In the genomic region with DNA sequence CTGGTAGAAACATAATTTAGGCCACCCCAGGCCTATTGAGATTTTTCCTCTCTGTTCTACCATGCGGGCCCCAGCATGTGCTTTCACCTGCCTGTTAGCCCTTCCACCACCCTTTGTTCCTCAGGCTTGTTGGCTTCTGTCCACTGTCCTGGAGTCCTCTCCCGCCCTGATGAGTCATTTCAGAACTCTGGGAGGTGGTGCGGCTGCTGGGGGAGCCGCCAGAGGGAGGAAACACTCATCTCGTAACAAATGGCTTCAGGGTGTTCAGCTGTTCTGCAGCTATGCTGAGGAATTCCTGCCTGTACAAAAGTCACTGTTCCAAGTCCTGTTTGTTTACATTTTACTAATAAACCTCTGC, we compare ENCODE assay signal across 9 cellular contexts. TPM values are rescaled to one million over a fixed set of nuclear protein-coding genes. Genes with fewer than 3 reads are reported as not detected.
DNase-seq lines count a peak whose midpoint lies in the region; ATAC-seq, FAIRE-seq and TF ChIP-seq lines count a peak whose summit lies in the region.
"Had no signal": no experiment of that assay in that cellular context is flagged by ENCODE, and none has a peak within 500 bp of the region (broad histone marks: within the 10 kb centered on the region; RNA-seq: fewer than 3 reads in every experiment).

No MANE protein-coding gene starts in this region.

- no TSS peak for BruUV-seq in HepG2 (replicated peaks; lab: Mats Ljungman, UMichigan)

- no peaks in the 10 kb centered on the region for H3K79me2 ChIP-seq in HepG2 (ENCODE audit: insufficient read depth, low read length)

- no peaks in the 10 kb centered on the region for H3K9me3 Mint-ChIP-seq in activated CD8-positive, alpha-beta T cell treated with anti-CD3 and anti-CD28 coated beads, Interleukin-2, amount 10 ng/mL, durations not matched to agents 7 days and 5 days (ENCODE audit: insufficient read depth)

- H3K4me1 ChIP-seq in HepG2 (ENCODE audit: insufficient read depth, low read length), result no peaks in the 10 kb centered on the region
- H3K4me1 ChIP-seq in tibial nerve, result peaks cover 0 to 29% (median 2%) of the 10 kb centered on the region in 4 donors

- H3K27me3 ChIP-seq in HepG2 (ENCODE audit: control insufficient read depth in 1 of 2, insufficient read depth in 2 of 2, low read length in 2 of 2) (peaks cover 0 to 2% of the 10 kb centered on the region in 2 experiments; a peak in 1 of 5 replicates), tibial nerve (no peaks in the 10 kb centered on the region)

- intact Hi-C loops in HepG2 (cut with micrococcal nuclease; ENCODE audit: unreplicated experiment), result no loop called here

- TF ChIP-seq RAD21 in HepG2 (CRISPR knock-in tag; IDR thresholded peaks at IDR 0.05), result no peak

- no peak overlapping the region for H3K4me2 ChIP-seq in HepG2 (ENCODE audit: low read depth, low read length)

- H3K9ac ChIP-seq in HepG2 (ENCODE audit: insufficient read depth, low read depth, low read length), result no peak overlapping the region

- H3K4me1 Mint-ChIP-seq in activated CD8-positive, alpha-beta T cell treated with anti-CD3 and anti-CD28 coated beads, Interleukin-2, amount 10 ng/mL, durations not matched to agents 7 days and 5 days (ENCODE audit: low read depth), result no peaks in the 10 kb centered on the region

- no peak overlapping the region for H3K4me3 Mint-ChIP-seq in activated CD8-positive, alpha-beta T cell treated with anti-CD3 and anti-CD28 coated beads, Interleukin-2, amount 10 ng/mL, durations not matched to agents 7 days and 5 days

- peak; percentile 27; the same call in 1 of the 2 replicates for TF ChIP-seq CTCF in HepG2 (CRISPR knock-in tag; IDR thresholded peaks at IDR 0.05)
- peak in 4 of 5 experiments; percentile 27 to 60 (median 48) for TF ChIP-seq CTCF in tibial nerve (IDR thresholded peaks at IDR 0.05)

- H3K27ac ChIP-seq in HepG2 (ENCODE audit: extremely low read length, insufficient read depth, low read length) (no peak overlapping the region), tibial nerve (peak overlapping the region in 3 of 4 donors; percentile 56 to 78 (median 73))

- no peak for TF ChIP-seq POLR2A in HepG2 (IDR thresholded peaks at IDR 0.05; ENCODE audit: insufficient read depth in 1 of 2, low read depth in 2 of 2, low read length in 2 of 2)
- TF ChIP-seq POLR2A in tibial nerve (IDR thresholded peaks at IDR 0.05), result no peak

- POLR2A ChIA-PET in HepG2 (lab: Yijun Ruan, JAX), result no interaction called here
- POLR2A ChIA-PET in activated CD8-positive, alpha-beta T cell treated with anti-CD3 and anti-CD28 coated beads, Interleukin-2, amount 10 ng/mL, durations not matched to agents 7 days and 5 days (lab: Charles Lee), result no interaction called here

- H3K9me3 ChIP-seq in HepG2 (ENCODE audit: low read length) (no peaks in the 10 kb centered on the region), tibial nerve (no peaks in the 10 kb centered on the region)

- TF ChIP-seq EP300 in HepG2 (IDR thresholded peaks at IDR 0.05; ENCODE audit: low read depth in 2 of 2, low read length in 2 of 2) (no peak), HepG2 (CRISPR knock-in tag; IDR thresholded peaks at IDR 0.05; ENCODE audit: borderline replicate concordance) (no peak), tibial nerve (IDR thresholded peaks at IDR 0.05) (peak in 1 of 2 donors; percentile 67)

- no peak overlapping the region for H2AFZ ChIP-seq in HepG2 (ENCODE audit: low read length)

- DNase-seq in DMS153 treated with DMSO at 0.1 percent for 48 hours (lab: John Stamatoyannopoulos, UW; ENCODE audit: unreplicated experiment) (peak; percentile 15), NCI-H446 treated with DMSO at 0.1 percent for 48 hours (lab: John Stamatoyannopoulos, UW) (peak; percentile 2), cerebellum (ENCODE audit: low spot score) (peak; percentile 27), HepG2 (ENCODE audit: low spot score) (peak; percentile 42), tibial nerve (ENCODE audit: low spot score in 2 of 2) (peak; percentile 56 to 83)
- DNase-seq in activated CD8-positive, alpha-beta T cell treated with anti-CD3 and anti-CD28 coated beads, Interleukin-2, amount 10 ng/mL, durations not matched to agents 7 days and 5 days, result no peak

- no peaks in the 10 kb centered on the region for H3K36me3 ChIP-seq in HepG2 (replicated peaks in 1 of 2; ENCODE audit: control insufficient read depth in 1 of 2, insufficient read depth in 2 of 2, low read length in 2 of 2)
- no peaks in the 10 kb centered on the region for H3K36me3 ChIP-seq in tibial nerve

- no peak overlapping the region for H3K4me3 ChIP-seq in HepG2 (replicated peaks in 1 of 3; ENCODE audit: insufficient read depth in 1 of 3, low read depth in 2 of 3, low read length in 3 of 3)
- H3K4me3 ChIP-seq in tibial nerve, result no peak overlapping the region

- peak; percentile 88 for ATAC-seq in HepG2
- no peak for ATAC-seq in activated CD8-positive, alpha-beta T cell treated with anti-CD3 and anti-CD28 coated beads, Interleukin-2, amount 10 ng/mL, durations not matched to agents 7 days and 5 days
- no peak for ATAC-seq in GM19455 (IDR thresholded peaks at IDR 0.05; ENCODE audit: unreplicated experiment)
- ATAC-seq in HG03045 (IDR thresholded peaks at IDR 0.05; ENCODE audit: unreplicated experiment), result no peak

- CTCF ChIA-PET in HepG2 (lab: Yijun Ruan, JAX; ENCODE audit: low intra/inter-chr PET ratio, low total read pairs), result no interaction called here
- CTCF ChIA-PET in activated CD8-positive, alpha-beta T cell treated with anti-CD3 and anti-CD28 coated beads, Interleukin-2, amount 10 ng/mL, durations not matched to agents 7 days and 5 days (lab: Charles Lee), result no interaction called here

- no peaks in the 10 kb centered on the region for H3K36me3 Mint-ChIP-seq in activated CD8-positive, alpha-beta T cell treated with anti-CD3 and anti-CD28 coated beads, Interleukin-2, amount 10 ng/mL, durations not matched to agents 7 days and 5 days (ENCODE audit: low read depth)

- no peaks in the 10 kb centered on the region for H4K20me1 ChIP-seq in HepG2 (ENCODE audit: insufficient read depth, low read length)

- no peaks in the 10 kb centered on the region for H3K27me3 Mint-ChIP-seq in activated CD8-positive, alpha-beta T cell treated with anti-CD3 and anti-CD28 coated beads, Interleukin-2, amount 10 ng/mL, durations not matched to agents 7 days and 5 days (ENCODE audit: low read depth)

- WGBS in HepG2 (ENCODE audit: low lambda C conversion rate), result 0% methylated on average over 4 of the region's 5 CpGs
- 8 to 10% methylated on average over 5 of the region's 5 CpGs for WGBS in tibial nerve, 2 donors

- no peak for FAIRE-seq in HepG2 (lab: Jason Lieb, UNC)

- no peak overlapping the region for H3K27ac Mint-ChIP-seq in activated CD8-positive, alpha-beta T cell treated with anti-CD3 and anti-CD28 coated beads, Interleukin-2, amount 10 ng/mL, durations not matched to agents 7 days and 5 days

- in situ Hi-C loops in HepG2 (cut with HindIII; ENCODE audit: extremely low pct_ligation_motif_present, low pct_unique_long_range_greater_than_20kb), result no loop called here

TF ChIP-seq in HepG2, 621 proteins besides CTCF, POLR2A, EP300 and RAD21:
- no peak for TF ChIP-seq SIX4 (CRISPR knock-in tag; IDR thresholded peaks at IDR 0.05)
- TF ChIP-seq, protein P1, sequence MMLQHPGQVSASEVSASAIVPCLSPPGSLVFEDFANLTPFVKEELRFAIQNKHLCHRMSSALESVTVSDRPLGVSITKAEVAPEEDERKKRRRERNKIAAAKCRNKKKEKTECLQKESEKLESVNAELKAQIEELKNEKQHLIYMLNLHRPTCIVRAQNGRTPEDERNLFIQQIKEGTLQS (CRISPR knock-in tag; IDR thresholded peaks at IDR 0.05), result peak; percentile 72
- no peak for TF ChIP-seq SRSF9 (IDR thresholded peaks at IDR 0.05; ENCODE audit: borderline replicate concordance, insufficient read depth, low read depth, low read length, poor library complexity, severe bottlenecking)
- TF ChIP-seq ZNF577 (CRISPR knock-in tag; IDR thresholded peaks at IDR 0.05; ENCODE audit: borderline replicate concordance, low read depth), result no peak
- TF ChIP-seq FOSL2 (CRISPR knock-in tag; IDR thresholded peaks at IDR 0.05), result peak; percentile 92

RNA-seq across cellular contexts. Expression of gene LRTM1, which starts 36.3 kb away (rescaled TPM):
- total RNA-seq in cerebellum (not detected), HepG2 (2016; rRNA removed; fragmentation: Illumina TruSeq; extraction: Trizol) (not detected in 2 replicates), tibial nerve (not detected)
- not detected in 2 replicates for total RNA-seq in HepG2 (2016; cell fraction: cytosol; rRNA removed; fragmentation: Illumina TruSeq; extraction: Trizol; ENCODE audit: low read depth)
- total RNA-seq in HepG2 (2016; cell fraction: insoluble cytoplasmic fraction; rRNA removed; fragmentation: Illumina TruSeq; extraction: Trizol), result not detected in 2 replicates
- total RNA-seq in HepG2 (2016; cell fraction: membrane; rRNA removed; fragmentation: Illumina TruSeq; extraction: Trizol), result not detected in 2 replicates
- total RNA-seq in HepG2 (2016; cell fraction: nucleus; rRNA removed; fragmentation: Illumina TruSeq; extraction: Trizol), result not detected in 2 replicates
- polyA plus RNA-seq in HepG2 (2011; rRNA removed), result not detected in 2 replicates
- polyA plus RNA-seq in HepG2 (2011; cell fraction: cytosol; rRNA removed), result not detected in 2 replicates
- not detected in 2 replicates for polyA plus RNA-seq in HepG2 (2011; cell fraction: nucleus; rRNA removed)
- polyA plus RNA-seq in HepG2 (2012), result not detected in 2 replicates
- polyA plus RNA-seq in HepG2 (2016; cell fraction: cytosol; fragmentation: Illumina TruSeq; extraction: Trizol; ENCODE audit: low read depth), result not detected in 2 replicates
- not detected in 2 replicates for polyA plus RNA-seq in HepG2 (2016; cell fraction: insoluble cytoplasmic fraction; fragmentation: Illumina TruSeq; extraction: Trizol; ENCODE audit: low read depth)
- polyA plus RNA-seq in HepG2 (2016; cell fraction: membrane; fragmentation: Illumina TruSeq; extraction: Trizol; ENCODE audit: low read depth), result not detected in 2 replicates
- not detected in 2 replicates for polyA plus RNA-seq in HepG2 (2016; cell fraction: nucleus; fragmentation: Illumina TruSeq; extraction: Trizol; ENCODE audit: insufficient read depth, low read depth)
- not detected in 2 replicates for polyA minus RNA-seq in HepG2 (2011; rRNA and poly(A)+ RNA removed; ENCODE audit: low replicate concordance)
- polyA minus RNA-seq in HepG2 (2011; cell fraction: cytosol; rRNA and poly(A)+ RNA removed), result not detected in 2 replicates
- polyA minus RNA-seq in HepG2 (2011; cell fraction: nucleus; rRNA and poly(A)+ RNA removed), result not detected in 2 replicates
- not detected for total RNA-seq in activated CD8-positive, alpha-beta T cell treated with anti-CD3 and anti-CD28 coated beads, Interleukin-2, amount 10 ng/mL, durations not matched to agents 7 days and 5 days
- total RNA-seq: glomerular endothelial cell had no signal
